8 cellular contexts compared by ENCODE assay signal in the genomic region with DNA sequence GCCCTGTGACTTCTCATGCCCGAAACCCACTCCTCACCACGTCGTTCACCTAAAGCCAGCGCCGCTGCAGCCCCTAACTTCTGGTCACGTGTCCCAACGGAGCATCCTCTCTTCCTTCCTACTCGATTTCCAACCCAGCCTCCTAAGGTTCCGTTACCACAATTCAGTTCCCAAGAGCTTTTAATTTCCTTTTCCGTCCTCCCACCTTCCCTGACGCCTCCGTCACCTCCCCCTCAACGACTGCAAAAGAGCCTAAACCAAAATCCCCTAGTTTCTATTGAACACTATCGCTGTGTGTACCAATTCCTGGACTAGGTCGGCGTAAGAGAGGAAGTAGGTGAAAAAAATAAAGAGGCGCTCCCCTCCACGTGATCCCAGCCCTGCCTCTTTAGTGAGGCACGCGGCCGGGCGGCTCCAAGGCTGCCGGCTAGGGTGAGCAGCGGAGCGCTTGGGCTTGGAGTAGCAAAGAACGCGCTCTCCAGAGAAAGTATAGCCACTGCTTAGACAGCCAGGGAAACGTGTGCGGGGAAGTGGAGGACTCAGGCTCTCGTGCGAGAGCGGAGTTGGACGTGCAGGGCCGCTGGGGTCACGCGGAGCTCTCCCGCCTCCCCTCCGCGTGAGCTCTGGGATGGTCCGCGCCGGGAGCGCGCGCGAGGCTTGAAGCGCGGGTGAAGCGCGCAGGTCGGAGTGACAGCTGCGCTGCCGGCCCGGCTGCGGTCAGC. TPM values are rescaled to one million over a fixed set of nuclear protein-coding genes. Genes with fewer than 3 reads are reported as not detected.
DNase-seq lines count a peak whose midpoint lies in the region; ATAC-seq and FAIRE-seq lines count a peak whose summit lies in the region.

TSS of gene CENPP (plus strand) at position 685 of the 722 bp plus-strand sequence.
TSS of gene NOL8 (minus strand) at position 82 of the 722 bp plus-strand sequence. CDS start 1,189 bp downstream, outside the sequence.

- peak within 1 kb of the TSS; percentile 91 for H3K4me2 ChIP-seq in mesenchymal stem cell (ENCODE audit: low read length, poor library complexity, severe bottlenecking)

- H3K9ac ChIP-seq in NT2/D1 (ENCODE audit: insufficient read length, low read depth) = peak within 1 kb of the TSS; percentile 96
- H3K9ac ChIP-seq in endocrine pancreas (ENCODE audit: control insufficient read depth, insufficient read depth, low read length) = peak within 1 kb of the TSS; percentile 68
- peak within 1 kb of the TSS; percentile 99 for H3K9ac ChIP-seq in mesenchymal stem cell (ENCODE audit: low read length)

- peak within 1 kb of the TSS; percentile 54 for H2BK15ac ChIP-seq in mesenchymal stem cell (ENCODE audit: low read depth, poor library complexity, severe bottlenecking)

- H3K36me3 Mint-ChIP-seq in activated CD8-positive, alpha-beta memory T cell treated with anti-CD3 and anti-CD28 coated beads, Interleukin-2, amount 10 ng/mL, durations not matched to agents 7 days and 5 days = peaks cover 21% of the 10 kb centered on the region

- peak within 1 kb of the TSS in 1 of 2 experiments; percentile 95 for H3K14ac ChIP-seq in mesenchymal stem cell (ENCODE audit: low read length in 2 of 2)

- H3K18ac ChIP-seq in mesenchymal stem cell (ENCODE audit: low read depth in 1 of 2, low read length in 2 of 2) = peak within 1 kb of the TSS; percentile 99

- H4K91ac ChIP-seq in mesenchymal stem cell (ENCODE audit: low read length) = peak within 1 kb of the TSS; percentile 99

- peak within 1 kb of the TSS; percentile 72 for H2AFZ ChIP-seq in mesenchymal stem cell (ENCODE audit: low read depth, low read length)

- H4K8ac ChIP-seq in mesenchymal stem cell (ENCODE audit: low read length) = peak within 1 kb of the TSS; percentile 98

- H3K4me3 ChIP-seq in NT2/D1 (ENCODE audit: insufficient read length, low read depth) = peak within 1 kb of the TSS; percentile 93
- H3K4me3 ChIP-seq in endocrine pancreas (ENCODE audit: control insufficient read depth, insufficient read depth, low read length) = peak within 1 kb of the TSS; percentile 95
- H3K4me3 ChIP-seq in mesenchymal stem cell (ENCODE audit: insufficient read depth in 1 of 2, low read depth in 1 of 2, low read length in 2 of 2) = peak within 1 kb of the TSS; percentile 88 to 94

- H3K9me3 ChIP-seq in NT2/D1 (ENCODE audit: insufficient read depth, low read length) = no peaks in the 10 kb centered on the region
- no peaks in the 10 kb centered on the region for H3K9me3 ChIP-seq in endocrine pancreas (ENCODE audit: control insufficient read depth, low read length)
- H3K9me3 ChIP-seq in mesenchymal stem cell (ENCODE audit: control insufficient read depth, low read length) = no peaks in the 10 kb centered on the region

- peak within 1 kb of the TSS; percentile 93 for H3K4me3 Mint-ChIP-seq in activated CD8-positive, alpha-beta memory T cell treated with anti-CD3 and anti-CD28 coated beads, Interleukin-2, amount 10 ng/mL, durations not matched to agents 7 days and 5 days

- H3K27me3 ChIP-seq in NT2/D1 (ENCODE audit: insufficient read depth, insufficient read length) = no peaks in the 10 kb centered on the region
- H3K27me3 ChIP-seq in endocrine pancreas (ENCODE audit: control insufficient read depth, insufficient read depth, low read length) = no peaks in the 10 kb centered on the region
- H3K27me3 ChIP-seq in mesenchymal stem cell (ENCODE audit: control insufficient read depth in 1 of 2, insufficient read depth in 1 of 2, low read length in 2 of 2) = no peaks in the 10 kb centered on the region

- peak within 1 kb of the TSS; percentile 99 for H2BK5ac ChIP-seq in mesenchymal stem cell (ENCODE audit: low read depth, low read length, poor library complexity, severe bottlenecking)

- H3K9me3 Mint-ChIP-seq in activated CD8-positive, alpha-beta memory T cell treated with anti-CD3 and anti-CD28 coated beads, Interleukin-2, amount 10 ng/mL, durations not matched to agents 7 days and 5 days (ENCODE audit: low read depth) = no peaks in the 10 kb centered on the region

- H3K23ac ChIP-seq in mesenchymal stem cell (ENCODE audit: low read length in 2 of 2) = peak within 1 kb of the TSS in 1 of 2 experiments; percentile 50

- no peaks in the 10 kb centered on the region for H3K27me3 Mint-ChIP-seq in activated CD8-positive, alpha-beta memory T cell treated with anti-CD3 and anti-CD28 coated beads, Interleukin-2, amount 10 ng/mL, durations not matched to agents 7 days and 5 days

- H3K79me1 ChIP-seq in mesenchymal stem cell (replicated peaks; ENCODE audit: low read length, poor library complexity, severe bottlenecking) = peaks cover 26% of the 10 kb centered on the region

- H3K4me1 Mint-ChIP-seq in activated CD8-positive, alpha-beta memory T cell treated with anti-CD3 and anti-CD28 coated beads, Interleukin-2, amount 10 ng/mL, durations not matched to agents 7 days and 5 days = peaks cover 48% of the 10 kb centered on the region

- DNase-seq in Caki2 (ENCODE audit: low read depth) (peak; percentile 94), HTR-8/SVneo (ENCODE audit: insufficient read length, low spot score) (peak; percentile 81), NT2/D1 (ENCODE audit: low read depth, low spot score) (peak; percentile 71), mesenchymal stem cell (peak; percentile 95)
- DNase-seq in activated CD8-positive, alpha-beta memory T cell treated with anti-CD3 and anti-CD28 coated beads, Interleukin-2, amount 10 ng/mL, durations not matched to agents 7 days and 5 days = peak; percentile 92
- peak; percentile 71 for DNase-seq in stimulated activated CD8-positive, alpha-beta memory T cell treated with anti-CD3 and anti-CD28 coated beads, Interleukin-12 subunit alpha, Interleukin-12 subunit beta, amount 100 ng/mL, for 4 hours (ENCODE audit: low read depth)

- peak within 1 kb of the TSS; percentile 81 to 99 for H3K4ac ChIP-seq in mesenchymal stem cell (ENCODE audit: low read depth in 1 of 2, low read length in 2 of 2)

- H2AK5ac ChIP-seq in mesenchymal stem cell (ENCODE audit: low read length, severe bottlenecking) = no peak within 1 kb of the TSS

- in situ Hi-C loops in Caki2 (cut with HindIII; ENCODE audit: low pct_unique_long_range_greater_than_20kb, low sequenced_read_pairs) = no loop called here

- H3K4me1 ChIP-seq in NT2/D1 (ENCODE audit: insufficient read depth, insufficient read length) (no peaks in the 10 kb centered on the region), endocrine pancreas (ENCODE audit: control insufficient read depth, insufficient read depth, low read length) (peaks cover 15% of the 10 kb centered on the region), mesenchymal stem cell (ENCODE audit: control insufficient read depth, insufficient read depth, low read depth, low read length) (peaks cover 2% of the 10 kb centered on the region)

- H2BK120ac ChIP-seq in mesenchymal stem cell (ENCODE audit: low read depth, low read length) = peak within 1 kb of the TSS; percentile 99

- H3K27ac ChIP-seq in mesenchymal stem cell (ENCODE audit: low read length, poor library complexity, severe bottlenecking) = peak within 1 kb of the TSS; percentile 97

- H3K36me3 ChIP-seq in NT2/D1 (ENCODE audit: insufficient read depth, insufficient read length, low read length) (peaks cover 36% of the 10 kb centered on the region), endocrine pancreas (ENCODE audit: control insufficient read depth, insufficient read depth, low read length) (no peaks in the 10 kb centered on the region), mesenchymal stem cell (ENCODE audit: control insufficient read depth in 1 of 2, insufficient read depth in 2 of 2, low read depth in 1 of 2, low read length in 2 of 2) (peaks cover 3 to 27% of the 10 kb centered on the region in 2 experiments)

- peak within 1 kb of the TSS; percentile 85 to 96 for H2BK12ac ChIP-seq in mesenchymal stem cell (ENCODE audit: low read length in 2 of 2)

- no peak for FAIRE-seq in HTR-8/SVneo (lab: Jason Lieb, UNC)

- WGBS in mesenchymal stem cell = 0% methylated on average over 55 of the region's 55 CpGs

- CTCF ChIA-PET in activated CD8-positive, alpha-beta memory T cell treated with anti-CD3 and anti-CD28 coated beads, Interleukin-2, amount 10 ng/mL, durations not matched to agents 7 days and 5 days (lab: Charles Lee) = interaction anchor here (0.6 to 1.7 kb wide), 9 partner anchors 12 to 187 kb away, joined by 3 to 11 read pairs (median 3); no protein-coding TSS in a partner anchor

- ATAC-seq in GM21381 (IDR thresholded peaks at IDR 0.05; ENCODE audit: unreplicated experiment) = peak; percentile 91
- ATAC-seq in activated CD8-positive, alpha-beta memory T cell treated with anti-CD3 and anti-CD28 coated beads, Interleukin-2, amount 10 ng/mL, durations not matched to agents 7 days and 5 days = peak; percentile 93

- H3K27ac Mint-ChIP-seq in activated CD8-positive, alpha-beta memory T cell treated with anti-CD3 and anti-CD28 coated beads, Interleukin-2, amount 10 ng/mL, durations not matched to agents 7 days and 5 days = peak within 1 kb of the TSS; percentile 91

RNA-seq across cellular contexts. Expression of gene CENPP, which starts in this region (rescaled TPM):
- total RNA-seq in Caki2 (2014; rRNA removed; shearing (Covaris generic); ENCODE audit: low replicate concordance) = 0.90 and 3.6 TPM in 2 replicates
- 10 to 100 TPM; 22.8 to 38.3 TPM for total RNA-seq in activated CD8-positive, alpha-beta memory T cell treated with anti-CD3 and anti-CD28 coated beads, Interleukin-2, amount 10 ng/mL, durations not matched to agents 7 days and 5 days
- 4.2 TPM for polyA plus RNA-seq in mesenchymal stem cell (2013, experiment 1 of 2)
- polyA plus RNA-seq in mesenchymal stem cell (2013, experiment 2 of 2) = 3.9 TPM

RNA-seq across cellular contexts. Expression of gene NOL8, which starts in this region (rescaled TPM):
- total RNA-seq in Caki2 (2014; rRNA removed; shearing (Covaris generic); ENCODE audit: low replicate concordance) = 3.3 and 10.9 TPM in 2 replicates
- 10 to 100 TPM; 59.7 to 64.1 TPM for total RNA-seq in activated CD8-positive, alpha-beta memory T cell treated with anti-CD3 and anti-CD28 coated beads, Interleukin-2, amount 10 ng/mL, durations not matched to agents 7 days and 5 days
- 26.3 TPM for polyA plus RNA-seq in mesenchymal stem cell (2013, experiment 1 of 2)
- polyA plus RNA-seq in mesenchymal stem cell (2013, experiment 2 of 2) = 26.8 TPM

Comparison
In these comparisons a context has a peak if more than half of its experiments do, and no peak if none do; other contexts are left out.
1. Peak in every context shown above with its lines: DNase-seq, ATAC-seq, H3K4me3 ChIP-seq and H3K27ac ChIP-seq.